Comparison of ENCODE assay signal across 8 cellular contexts in genomic region chr7:46764100-46764941, GRCh38.
DNase-seq lines count a peak whose midpoint lies in the region; ATAC-seq and TF ChIP-seq lines count a peak whose summit lies in the region.

No MANE protein-coding gene starts in this region.

- H3K14ac ChIP-seq in neuronal stem cell (ENCODE audit: low read length), result no peak overlapping the region

- no peak overlapping the region for H2BK120ac ChIP-seq in neuronal stem cell (ENCODE audit: low read depth, low read length)

- no peak; the same call in 1 of the 2 replicates for TF ChIP-seq EP300 in Ishikawa (IDR thresholded peaks at IDR 0.05; ENCODE audit: borderline replicate concordance)

- DNase-seq in DMS153 treated with DMSO at 0.1 percent for 48 hours (lab: John Stamatoyannopoulos, UW; ENCODE audit: unreplicated experiment), result peak; percentile 19
- DNase-seq in coronary artery (ENCODE audit: low spot score), result peak; percentile 81
- no peak for DNase-seq in neuronal stem cell (ENCODE audit: low spot score)
- DNase-seq in activated CD4-positive, alpha-beta T cell treated with anti-CD3 and anti-CD28 coated beads for 48 hours, result no peak
- no peak for DNase-seq in mesenteric fat pad (ENCODE audit: low spot score)
- no peak for DNase-seq in stimulated activated effector memory CD8-positive, alpha-beta T cell treated with anti-CD3 and anti-CD28 coated beads, Interleukin-12 subunit alpha, Interleukin-12 subunit beta, amount 100 ng/mL, for 72 hours (ENCODE audit: low spot score in 2 of 2)
- DNase-seq in Ammon's horn (ENCODE audit: low spot score), result no peak

- no peak overlapping the region for H2BK5ac ChIP-seq in neuronal stem cell (ENCODE audit: low read length)

- H3K36me3 Mint-ChIP-seq in stimulated activated effector memory CD8-positive, alpha-beta T cell treated with anti-CD3 and anti-CD28 coated beads, Interleukin-12 subunit alpha, Interleukin-12 subunit beta, amount 100 ng/mL, for 72 hours, result no peaks in the 10 kb centered on the region

- no CpG with 5 or more reads among the region's 4 CpGs for WGBS in neuronal stem cell (ENCODE audit: extremely low coverage in 2 of 2, insufficient read length in 2 of 2, insufficient replicate concordance in 1 of 2), 2 donors

- no peak overlapping the region for H2BK12ac ChIP-seq in neuronal stem cell (ENCODE audit: low read length)

- no peak overlapping the region for H4K8ac ChIP-seq in neuronal stem cell (ENCODE audit: low read depth, low read length)

- no peak overlapping the region for H2AK5ac ChIP-seq in neuronal stem cell (ENCODE audit: low read depth, low read length)

- H3K36me3 ChIP-seq in neuronal stem cell (replicated peaks in 1 of 2; ENCODE audit: control insufficient read depth in 2 of 2, insufficient read depth in 2 of 2, low read length in 2 of 2), result peaks cover 0 to 1% of the 10 kb centered on the region in 2 donors

- H3K27me3 ChIP-seq in neuronal stem cell (ENCODE audit: control insufficient read depth in 3 of 3, insufficient read depth in 3 of 3, low read depth in 1 of 3, low read length in 3 of 3), result no peaks in the 10 kb centered on the region

- no peak overlapping the region for H3K23ac ChIP-seq in neuronal stem cell (ENCODE audit: low read depth, low read length, poor library complexity)

- H3K4me3 Mint-ChIP-seq in stimulated activated effector memory CD8-positive, alpha-beta T cell treated with anti-CD3 and anti-CD28 coated beads, Interleukin-12 subunit alpha, Interleukin-12 subunit beta, amount 100 ng/mL, for 72 hours, result no peak overlapping the region

- TF ChIP-seq RAD21 in Ishikawa (IDR thresholded peaks at IDR 0.05; ENCODE audit: low read depth), result no peak

- no peak for TF ChIP-seq CTCF in coronary artery (IDR thresholded peaks at IDR 0.05)

- no peak for ATAC-seq in stimulated activated effector memory CD8-positive, alpha-beta T cell treated with anti-CD3 and anti-CD28 coated beads, Interleukin-12 subunit alpha, Interleukin-12 subunit beta, amount 100 ng/mL, for 72 hours

- H3K27ac ChIP-seq in coronary artery (peak overlapping the region; percentile 54 to 77), neuronal stem cell (replicated peaks; ENCODE audit: low read length) (no peak overlapping the region)

- peak overlapping the region; percentile 24 for H3K18ac ChIP-seq in neuronal stem cell (ENCODE audit: low read length)

- H3K4me3 ChIP-seq in coronary artery, result no peak overlapping the region
- H3K4me3 ChIP-seq in neuronal stem cell (ENCODE audit: low read length in 2 of 2), result no peak overlapping the region

- H4K91ac ChIP-seq in neuronal stem cell (ENCODE audit: low read depth, low read length, poor library complexity), result no peak overlapping the region

- H3K9me3 ChIP-seq in neuronal stem cell (replicated peaks in 1 of 2; ENCODE audit: control insufficient read depth in 2 of 2, insufficient read depth in 1 of 2, low read depth in 1 of 2, low read length in 2 of 2), result peaks cover 0 to 2% of the 10 kb centered on the region in 2 donors

- no peak overlapping the region for H3K4me2 ChIP-seq in neuronal stem cell (ENCODE audit: insufficient read depth, low read length, poor library complexity, severe bottlenecking)

- H3K4me1 Mint-ChIP-seq in stimulated activated effector memory CD8-positive, alpha-beta T cell treated with anti-CD3 and anti-CD28 coated beads, Interleukin-12 subunit alpha, Interleukin-12 subunit beta, amount 100 ng/mL, for 72 hours, result no peaks in the 10 kb centered on the region

- no peak overlapping the region for H2AFZ ChIP-seq in neuronal stem cell (ENCODE audit: low read length)

- H2BK15ac ChIP-seq in neuronal stem cell (ENCODE audit: low read length), result no peak overlapping the region

- H3K4ac ChIP-seq in neuronal stem cell (ENCODE audit: low read length), result no peak overlapping the region

- peaks cover 13% of the 10 kb centered on the region for H3K9me3 Mint-ChIP-seq in stimulated activated effector memory CD8-positive, alpha-beta T cell treated with anti-CD3 and anti-CD28 coated beads, Interleukin-12 subunit alpha, Interleukin-12 subunit beta, amount 100 ng/mL, for 72 hours

- H3K27ac Mint-ChIP-seq in stimulated activated effector memory CD8-positive, alpha-beta T cell treated with anti-CD3 and anti-CD28 coated beads, Interleukin-12 subunit alpha, Interleukin-12 subunit beta, amount 100 ng/mL, for 72 hours, result no peak overlapping the region

- H3K79me1 ChIP-seq in neuronal stem cell (ENCODE audit: low read depth, low read length), result no peaks in the 10 kb centered on the region

- no peak overlapping the region for H3K9ac ChIP-seq in neuronal stem cell (ENCODE audit: low read depth, low read length, poor library complexity)

- no peaks in the 10 kb centered on the region for H3K4me1 ChIP-seq in neuronal stem cell (ENCODE audit: control insufficient read depth in 2 of 2, insufficient read depth in 1 of 2, low read depth in 1 of 2, low read length in 2 of 2)

TF ChIP-seq in Ishikawa, 13 proteins besides CTCF, POLR2A, EP300 and RAD21:
- TF ChIP-seq TCF12 (IDR thresholded peaks at IDR 0.05; ENCODE audit: low read depth), result peak; percentile 46
- peak; percentile 10; the same call in 1 of the 2 replicates for TF ChIP-seq FOXM1 (IDR thresholded peaks at IDR 0.05; ENCODE audit: borderline replicate concordance, low read depth)
- peak; percentile 22; the same call in 1 of the 2 replicates for TF ChIP-seq TEAD4 (IDR thresholded peaks at IDR 0.05)
- TF ChIP-seq, protein P1, sequence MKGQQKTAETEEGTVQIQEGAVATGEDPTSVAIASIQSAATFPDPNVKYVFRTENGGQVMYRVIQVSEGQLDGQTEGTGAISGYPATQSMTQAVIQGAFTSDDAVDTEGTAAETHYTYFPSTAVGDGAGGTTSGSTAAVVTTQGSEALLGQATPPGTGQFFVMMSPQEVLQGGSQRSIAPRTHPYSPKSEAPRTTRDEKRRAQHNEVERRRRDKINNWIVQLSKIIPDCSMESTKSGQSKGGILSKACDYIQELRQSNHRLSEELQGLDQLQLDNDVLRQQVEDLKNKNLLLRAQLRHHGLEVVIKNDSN (IDR thresholded peaks at IDR 0.05), result no peak
- peak; percentile 76 for TF ChIP-seq NFIC (IDR thresholded peaks at IDR 0.05)
- TF ChIP-seq EGR1 (IDR thresholded peaks at IDR 0.05), result no peak
TF ChIP-seq in Ishikawa: peak in this region for 4.

Comparison
In these comparisons a context has a peak if more than half of its experiments do, and no peak if none do; other contexts are left out.
1. DNase-seq: peak in DMS153 treated with DMSO at 0.1 percent for 48 hours (single experiment) and coronary artery (single experiment); none in neuronal stem cell (single experiment), activated CD4-positive, alpha-beta T cell treated with anti-CD3 and anti-CD28 coated beads for 48 hours (single experiment), mesenteric fat pad (single experiment), stimulated activated effector memory CD8-positive, alpha-beta T cell treated with anti-CD3 and anti-CD28 coated beads, Interleukin-12 subunit alpha, Interleukin-12 subunit beta, amount 100 ng/mL, for 72 hours (0 of 2) and Ammon's horn (single experiment).